8 cellular contexts compared by ENCODE assay signal in genomic region chr12:89461649-89462612, GRCh38.
DNase-seq lines count a peak whose midpoint lies in the region; ATAC-seq and TF ChIP-seq lines count a peak whose summit lies in the region.

No MANE protein-coding gene starts in this region.

- H3K9me3 ChIP-seq in right atrium auricular region: no peaks in the 10 kb centered on the region
- no peaks in the 10 kb centered on the region for H3K9me3 ChIP-seq in gastrocnemius medialis

- no peaks in the 10 kb centered on the region for H3K27me3 ChIP-seq in right atrium auricular region
- H3K27me3 ChIP-seq in gastrocnemius medialis: no peaks in the 10 kb centered on the region

- peak; percentile 79 for DNase-seq in DMS53 (lab: John Stamatoyannopoulos, UW)
- peak; percentile 34 to 65 for DNase-seq in NCI-H526 (lab: John Stamatoyannopoulos, UW)
- peak; percentile 85 for DNase-seq in amniotic epithelial cell (ENCODE audit: low read depth)
- DNase-seq in right atrium auricular region (ENCODE audit: low spot score): no peak
- DNase-seq in gastrocnemius medialis: no peak
- DNase-seq in mesenteric fat pad (ENCODE audit: low spot score): no peak

- peak; percentile 54 to 77 for TF ChIP-seq CTCF in right atrium auricular region (IDR thresholded peaks at IDR 0.05)
- TF ChIP-seq CTCF in gastrocnemius medialis (IDR thresholded peaks at IDR 0.05 in 4 of 5, conservative IDR thresholded peaks at IDR 0.05 in 1 of 5): peak; percentile 46 to 69 (median 62)

- TF ChIP-seq POLR2A in gastrocnemius medialis (IDR thresholded peaks at IDR 0.05): no peak

- in situ Hi-C loops in gastrocnemius medialis (cut with MboI; ENCODE audit: low sequenced_read_pairs in 4 of 4): loop anchor here in 2 of 4 donors (5.0 to 25.0 kb wide), 3 partner anchors 415 to 450 kb away; no protein-coding TSS in a partner anchor

- intact Hi-C loops in gastrocnemius medialis (cut with DNase I; ENCODE audit: low total_unique reads): loop anchor here (1.0 kb wide), 2 partner anchors 411 to 443 kb away; no protein-coding TSS in a partner anchor

- H3K4me3 ChIP-seq in right atrium auricular region: peak overlapping the region in 1 of 2 donors; percentile 15
- H3K4me3 ChIP-seq in gastrocnemius medialis: peak overlapping the region in 2 of 4 donors; percentile 5 to 6

- no peaks in the 10 kb centered on the region for H3K36me3 ChIP-seq in right atrium auricular region
- no peaks in the 10 kb centered on the region for H3K36me3 ChIP-seq in gastrocnemius medialis

- ATAC-seq in GM19463 (IDR thresholded peaks at IDR 0.05; ENCODE audit: unreplicated experiment) (peak; percentile 91), HG03460 (IDR thresholded peaks at IDR 0.05; ENCODE audit: unreplicated experiment) (peak; percentile 91), gastrocnemius medialis (peak; percentile 90 to 93)

- peaks cover 0 to 7% of the 10 kb centered on the region in 2 donors for H3K4me1 ChIP-seq in right atrium auricular region
- H3K4me1 ChIP-seq in gastrocnemius medialis: peaks cover 3 to 14% of the 10 kb centered on the region in 2 donors

- H3K27ac ChIP-seq in right atrium auricular region (peak overlapping the region in 1 of 2 donors; percentile 36), gastrocnemius medialis (peak overlapping the region in 2 of 4 donors; percentile 7 to 13)

Comparison
In these comparisons a context has a peak if more than half of its experiments do, and no peak if none do; other contexts are left out.
1. DNase-seq: peak in DMS53 (single experiment), NCI-H526 (2 of 2) and amniotic epithelial cell (single experiment); none in right atrium auricular region (single experiment), gastrocnemius medialis (0 of 2) and mesenteric fat pad (single experiment).
2. Peak in every context shown above with its lines, with median percentiles within 50 percentile points of each other: ATAC-seq.